1 cellular context compared by ENCODE assay signal in genomic region chr15:43763819-43764446, GRCh38.
TF ChIP-seq lines count a peak whose summit lies in the region.

No MANE protein-coding gene starts in this region.

TF ChIP-seq in SK-N-SH treated with all-trans-retinoic acid at 6 μM for 48 hours, 23 proteins besides CTCF, POLR2A, EP300 and RAD21 (continued from another document):
- peak; percentile 52; the same call in 1 of the 2 replicates for TF ChIP-seq ZNF8 (CRISPR knock-in tag; IDR thresholded peaks at IDR 0.05)
- TF ChIP-seq OSR1 (CRISPR knock-in tag; IDR thresholded peaks at IDR 0.05): no peak
- 0 out of 2 replicates have a peak, but pooled peaks have one; percentile 17 for TF ChIP-seq ZFP3 (CRISPR knock-in tag; IDR thresholded peaks at IDR 0.05)
- TF ChIP-seq BACH2 (CRISPR knock-in tag; IDR thresholded peaks at IDR 0.05; ENCODE audit: borderline replicate concordance): peak; percentile 83; the same call in 1 of the 2 replicates
- TF ChIP-seq RARB (CRISPR knock-in tag; IDR thresholded peaks at IDR 0.05): no peak
- TF ChIP-seq ARNTL (CRISPR knock-in tag; IDR thresholded peaks at IDR 0.05; ENCODE audit: borderline replicate concordance, low read depth): peak; percentile 74
- peak; percentile 58 for TF ChIP-seq ZFP30 (CRISPR knock-in tag; IDR thresholded peaks at IDR 0.05)
- TF ChIP-seq CSDC2 (CRISPR knock-in tag; IDR thresholded peaks at IDR 0.05): no peak
- no peak; the same call in 1 of the 2 replicates for TF ChIP-seq POU6F1 (CRISPR knock-in tag; IDR thresholded peaks at IDR 0.05; ENCODE audit: borderline replicate concordance, low read depth)
- TF ChIP-seq ZNF565 (CRISPR knock-in tag; conservative IDR thresholded peaks at IDR 0.05; ENCODE audit: low read depth): peak; percentile 93
- TF ChIP-seq, protein P1, sequence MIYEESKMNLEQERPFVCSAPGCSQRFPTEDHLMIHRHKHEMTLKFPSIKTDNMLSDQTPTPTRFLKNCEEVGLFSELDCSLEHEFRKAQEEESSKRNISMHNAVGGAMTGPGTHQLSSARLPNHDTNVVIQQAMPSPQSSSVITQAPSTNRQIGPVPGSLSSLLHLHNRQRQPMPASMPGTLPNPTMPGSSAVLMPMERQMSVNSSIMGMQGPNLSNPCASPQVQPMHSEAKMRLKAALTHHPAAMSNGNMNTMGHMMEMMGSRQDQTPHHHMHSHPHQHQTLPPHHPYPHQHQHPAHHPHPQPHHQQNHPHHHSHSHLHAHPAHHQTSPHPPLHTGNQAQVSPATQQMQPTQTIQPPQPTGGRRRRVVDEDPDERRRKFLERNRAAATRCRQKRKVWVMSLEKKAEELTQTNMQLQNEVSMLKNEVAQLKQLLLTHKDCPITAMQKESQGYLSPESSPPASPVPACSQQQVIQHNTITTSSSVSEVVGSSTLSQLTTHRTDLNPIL (CRISPR knock-in tag; IDR thresholded peaks at IDR 0.05; ENCODE audit: low read depth): peak; percentile 65; the same call in 1 of the 2 replicates
- peak; percentile 68; the same call in 1 of the 2 replicates for TF ChIP-seq TCF4 (CRISPR knock-in tag; IDR thresholded peaks at IDR 0.05; ENCODE audit: borderline replicate concordance)
- TF ChIP-seq SNAI2 (CRISPR knock-in tag; IDR thresholded peaks at IDR 0.05): peak; percentile 98
- TF ChIP-seq CSRNP3 (CRISPR knock-in tag; IDR thresholded peaks at IDR 0.05): no peak
- TF ChIP-seq GLIS3 (CRISPR knock-in tag; IDR thresholded peaks at IDR 0.05): peak; percentile 72
- peak; percentile 99 for TF ChIP-seq ISL1 (CRISPR knock-in tag; IDR thresholded peaks at IDR 0.05)
- TF ChIP-seq, protein P2, sequence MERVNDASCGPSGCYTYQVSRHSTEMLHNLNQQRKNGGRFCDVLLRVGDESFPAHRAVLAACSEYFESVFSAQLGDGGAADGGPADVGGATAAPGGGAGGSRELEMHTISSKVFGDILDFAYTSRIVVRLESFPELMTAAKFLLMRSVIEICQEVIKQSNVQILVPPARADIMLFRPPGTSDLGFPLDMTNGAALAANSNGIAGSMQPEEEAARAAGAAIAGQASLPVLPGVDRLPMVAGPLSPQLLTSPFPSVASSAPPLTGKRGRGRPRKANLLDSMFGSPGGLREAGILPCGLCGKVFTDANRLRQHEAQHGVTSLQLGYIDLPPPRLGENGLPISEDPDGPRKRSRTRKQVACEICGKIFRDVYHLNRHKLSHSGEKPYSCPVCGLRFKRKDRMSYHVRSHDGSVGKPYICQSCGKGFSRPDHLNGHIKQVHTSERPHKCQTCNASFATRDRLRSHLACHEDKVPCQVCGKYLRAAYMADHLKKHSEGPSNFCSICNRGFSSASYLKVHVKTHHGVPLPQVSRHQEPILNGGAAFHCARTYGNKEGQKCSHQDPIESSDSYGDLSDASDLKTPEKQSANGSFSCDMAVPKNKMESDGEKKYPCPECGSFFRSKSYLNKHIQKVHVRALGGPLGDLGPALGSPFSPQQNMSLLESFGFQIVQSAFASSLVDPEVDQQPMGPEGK (CRISPR knock-in tag; IDR thresholded peaks at IDR 0.05; ENCODE audit: borderline replicate concordance): no peak
- TF ChIP-seq ZNF70 (CRISPR knock-in tag; IDR thresholded peaks at IDR 0.05): peak; percentile 50
TF ChIP-seq in SK-N-SH treated with all-trans-retinoic acid at 6 μM for 48 hours: peak in this region for 15.
